ENCODE assay signal across 14 cellular contexts in the genomic region with DNA sequence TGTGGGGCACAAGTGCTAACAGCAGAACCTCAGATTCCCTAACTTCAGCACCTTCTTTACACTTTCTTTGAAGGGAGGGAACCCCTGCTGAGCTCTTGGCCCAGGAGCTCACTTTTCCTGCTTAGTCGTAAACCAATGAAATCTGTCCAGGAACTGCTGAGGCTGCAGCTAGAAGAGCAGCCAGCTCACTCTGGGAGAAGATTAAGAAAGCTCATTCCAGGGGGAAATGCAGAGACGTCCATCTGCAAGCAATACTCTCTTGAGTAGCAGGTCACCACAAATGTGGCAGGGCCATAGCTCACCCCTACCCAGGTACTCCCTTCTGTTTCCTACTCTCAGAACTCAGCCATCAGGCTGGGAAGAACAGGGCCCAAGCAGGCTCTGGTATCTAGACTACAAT.
A peak's percentile ranks its signal among the peaks of the same experiment; 100 is the strongest.
DNase-seq lines count a peak whose midpoint lies in the region; ATAC-seq and TF ChIP-seq lines count a peak whose summit lies in the region.
"Had no signal": no experiment of that assay in that cellular context is flagged by ENCODE, and none has a peak within 500 bp of the region (broad histone marks: within the 10 kb centered on the region; RNA-seq: fewer than 3 reads in every experiment).

No MANE protein-coding gene starts in this region.

- TF ChIP-seq CTCF in cardiac muscle cell (IDR thresholded peaks at IDR 0.05; ENCODE audit: low read depth, low read length) (no peak), right atrium auricular region (IDR thresholded peaks at IDR 0.05) (no peak), epithelial cell of esophagus (IDR thresholded peaks at IDR 0.05; ENCODE audit: insufficient read depth, low read depth, low read length, missing control alignments) (no peak), smooth muscle cell (IDR thresholded peaks at IDR 0.05; ENCODE audit: borderline replicate concordance, insufficient read depth, poor library complexity, severe bottlenecking) (no peak)

- H3K9me3 ChIP-seq in cardiac muscle cell (ENCODE audit: low read depth), result no peaks in the 10 kb centered on the region
- H3K9me3 ChIP-seq in right atrium auricular region, result no peaks in the 10 kb centered on the region
- no peaks in the 10 kb centered on the region for H3K9me3 ChIP-seq in smooth muscle cell (replicated peaks; ENCODE audit: low read depth)

- no peaks in the 10 kb centered on the region for H3K36me3 ChIP-seq in cardiac muscle cell
- H3K36me3 ChIP-seq in right atrium auricular region, result no peaks in the 10 kb centered on the region
- H3K36me3 ChIP-seq in smooth muscle cell (ENCODE audit: low read depth), result no peaks in the 10 kb centered on the region

- no peak overlapping the region for H3K27ac ChIP-seq in cardiac muscle cell
- H3K27ac ChIP-seq in right atrium auricular region, result peak overlapping the region in 1 of 2 donors; percentile 26
- peak overlapping the region; percentile 54 for H3K27ac ChIP-seq in substantia nigra (ENCODE audit: low read depth, low read length, poor library complexity, severe bottlenecking)
- H3K27ac ChIP-seq in smooth muscle cell (ENCODE audit: low read depth), result no peak overlapping the region

- peaks cover 3% of the 10 kb centered on the region for H4K20me1 ChIP-seq in smooth muscle cell (ENCODE audit: low read depth)

- H3K9ac ChIP-seq in smooth muscle cell (ENCODE audit: low read depth), result no peak overlapping the region

- peaks cover 12% of the 10 kb centered on the region for H3K4me1 ChIP-seq in cardiac muscle cell (ENCODE audit: low read depth)
- peaks cover 0 to 31% of the 10 kb centered on the region in 2 donors for H3K4me1 ChIP-seq in right atrium auricular region
- H3K4me1 ChIP-seq in smooth muscle cell (ENCODE audit: low read depth), result peaks cover 14% of the 10 kb centered on the region

- no peak overlapping the region for H3K4me3 ChIP-seq in cardiac muscle cell
- H3K4me3 ChIP-seq in right atrium auricular region, result no peak overlapping the region
- H3K4me3 ChIP-seq in epithelial cell of esophagus (ENCODE audit: low read length), result no peak overlapping the region
- H3K4me3 ChIP-seq in smooth muscle cell, result no peak overlapping the region

- DNase-seq in cardiac muscle cell (ENCODE audit: low read depth in 1 of 2, low spot score in 1 of 2), result peak; percentile 45 to 50
- DNase-seq in right atrium auricular region (ENCODE audit: low spot score), result no peak
- peak; percentile 50 for DNase-seq in NCI-H69 (lab: John Stamatoyannopoulos, UW)
- DNase-seq in epithelial cell of esophagus (ENCODE audit: low read depth), result peak; percentile 8
- peak in 2 of 49 donors; percentile 14 to 59 for DNase-seq in substantia nigra (lab: John Stamatoyannopoulos, UW)
- no peak for DNase-seq in smooth muscle cell (lab: John Stamatoyannopoulos, UW; ENCODE audit: unreplicated experiment)
- DNase-seq: activated T-cell treated with anti-CD3 and anti-CD28 coated beads, Interleukin-2, amount 50 U/mL, for 4 hours; aorta; naive thymus-derived CD8-positive, alpha-beta T cell; SHP77 had no signal

- H3K79me2 ChIP-seq in smooth muscle cell (ENCODE audit: low read depth), result no peaks in the 10 kb centered on the region

- no peak overlapping the region for H2AFZ ChIP-seq in smooth muscle cell (ENCODE audit: low read depth)

- H3K4me2 ChIP-seq in smooth muscle cell, result no peak overlapping the region

- H3F3A ChIP-seq in smooth muscle cell (ENCODE audit: low read depth), result peaks cover 6% of the 10 kb centered on the region

- no peak for ATAC-seq in HG03025 (IDR thresholded peaks at IDR 0.05; ENCODE audit: low FRiP score, unreplicated experiment)
- no peak for ATAC-seq in GM19328 (IDR thresholded peaks at IDR 0.05; ENCODE audit: unreplicated experiment)
- ATAC-seq: activated CD4-positive, CD25-positive, alpha-beta regulatory T cell treated with anti-CD3 and anti-CD28 coated beads, Interleukin-2, amount 50 U/mL, for 24 hours; activated T-cell treated with anti-CD3 and anti-CD28 coated beads, Interleukin-2, amount 50 U/mL, for 4 hours; esophagus mucosa; naive thymus-derived CD8-positive, alpha-beta T cell had no signal

- WGBS in smooth muscle cell (ENCODE audit: low lambda C conversion rate), result 9% methylated on average over 2 of the region's 2 CpGs

- peaks cover 3% of the 10 kb centered on the region for H3K27me3 ChIP-seq in cardiac muscle cell
- no peaks in the 10 kb centered on the region for H3K27me3 ChIP-seq in right atrium auricular region
- H3K27me3 ChIP-seq in smooth muscle cell (ENCODE audit: low read depth), result no peaks in the 10 kb centered on the region

Comparison
In these comparisons a context has a peak if more than half of its experiments do, and no peak if none do; other contexts are left out.
1. DNase-seq: peak in cardiac muscle cell (2 of 2), NCI-H69 (single experiment) and epithelial cell of esophagus (single experiment); none in right atrium auricular region (single experiment) and smooth muscle cell (single experiment).